Comparison of ENCODE assay signal across 34 cellular contexts in the genomic region with DNA sequence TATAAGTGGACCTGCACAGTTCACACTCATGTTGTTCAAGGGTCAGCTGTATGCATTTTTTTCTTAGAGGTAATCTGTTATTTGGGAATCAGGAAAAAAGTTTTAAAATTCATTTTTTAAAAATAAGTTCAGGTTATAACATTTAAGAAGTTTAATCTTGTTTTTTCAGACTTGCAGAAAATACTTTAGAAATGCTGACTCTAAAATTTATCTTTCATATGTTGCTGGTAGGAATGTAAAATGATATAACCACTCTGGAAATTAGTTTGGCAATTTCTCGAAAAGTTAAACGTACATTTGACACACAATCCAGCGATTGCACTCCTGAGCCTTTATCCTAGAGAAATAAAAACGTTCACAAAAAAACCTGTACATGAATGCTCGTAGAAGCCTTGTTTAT.
"Had no signal": no experiment of that assay in that cellular context is flagged by ENCODE, and none has a peak within 500 bp of the region (broad histone marks: within the 10 kb centered on the region; RNA-seq: fewer than 3 reads in every experiment).

No MANE protein-coding gene starts in this region.

- H3K9me3 ChIP-seq: ascending aorta, breast epithelium, colonic mucosa, esophagus squamous epithelium, gastroesophageal sphincter had no signal

- H3K27me3 ChIP-seq: ascending aorta, breast epithelium, cardiac muscle cell, colonic mucosa, esophagus squamous epithelium, gastroesophageal sphincter had no signal

- FAIRE-seq: endometrium, endothelial cell of umbilical vein had no signal

- H3K27ac Mint-ChIP-seq: activated B cell treated with CpG ODN at 0.5 μM for 24 hours; activated CD8-positive, alpha-beta memory T cell treated with anti-CD3 and anti-CD28 coated beads, Interleukin-2, amount 10 ng/mL, durations not matched to agents 7 days and 5 days; activated CD8-positive, alpha-beta T cell treated with anti-CD3 and anti-CD28 coated beads, Interleukin-2, amount 10 ng/mL, durations not matched to agents 7 days and 5 days; activated naive CD4-positive, alpha-beta T cell treated with anti-CD3 and anti-CD28 coated beads, Interleukin-2, amount 10 ng/mL, durations not matched to agents 7 days and 5 days; activated naive CD4-positive, alpha-beta T cell treated with anti-CD3 and anti-CD28 coated beads, Interleukin-2, amount 50 U/mL, for 72 hours; activated naive CD8-positive, alpha-beta T cell treated with anti-CD3 and anti-CD28 coated beads, Interleukin-2, amount 10 ng/mL, durations not matched to agents 7 days and 5 days; activated T-cell treated with anti-CD3 and anti-CD28 coated beads, Interleukin-2, amount 50 U/mL, for 24 hours; activated T-cell treated with anti-CD3 and anti-CD28 coated beads, Interleukin-2, amount 50 U/mL, for 72 hours; T-helper 2 cell treated with Interferon-gamma antibody and Interleukin-4, amounts not matched to agents 5 μg/mL and 100 μg/mL, for 36 hours had no signal

- H3K36me3 ChIP-seq: ascending aorta, breast epithelium, cardiac muscle cell, colonic mucosa, esophagus squamous epithelium, gastroesophageal sphincter, WERI-Rb-1 had no signal

- H3K27me3 Mint-ChIP-seq: activated B cell treated with CpG ODN at 0.5 μM for 24 hours; activated CD8-positive, alpha-beta memory T cell treated with anti-CD3 and anti-CD28 coated beads, Interleukin-2, amount 10 ng/mL, durations not matched to agents 7 days and 5 days; activated naive CD4-positive, alpha-beta T cell treated with anti-CD3 and anti-CD28 coated beads, Interleukin-2, amount 10 ng/mL, durations not matched to agents 7 days and 5 days; activated naive CD8-positive, alpha-beta T cell treated with anti-CD3 and anti-CD28 coated beads, Interleukin-2, amount 10 ng/mL, durations not matched to agents 7 days and 5 days; activated T-cell treated with anti-CD3 and anti-CD28 coated beads, Interleukin-2, amount 50 U/mL, for 24 hours had no signal

- H3K4me3 Mint-ChIP-seq: activated B cell treated with CpG ODN at 0.5 μM for 24 hours; activated CD8-positive, alpha-beta memory T cell treated with anti-CD3 and anti-CD28 coated beads, Interleukin-2, amount 10 ng/mL, durations not matched to agents 7 days and 5 days; activated CD8-positive, alpha-beta T cell treated with anti-CD3 and anti-CD28 coated beads, Interleukin-2, amount 10 ng/mL, durations not matched to agents 7 days and 5 days; activated naive CD4-positive, alpha-beta T cell treated with anti-CD3 and anti-CD28 coated beads, Interleukin-2, amount 10 ng/mL, durations not matched to agents 7 days and 5 days; activated naive CD8-positive, alpha-beta T cell treated with anti-CD3 and anti-CD28 coated beads, Interleukin-2, amount 10 ng/mL, durations not matched to agents 7 days and 5 days; activated T-cell treated with anti-CD3 and anti-CD28 coated beads, Interleukin-2, amount 50 U/mL, for 24 hours; activated T-cell treated with anti-CD3 and anti-CD28 coated beads, Interleukin-2, amount 50 U/mL, for 72 hours; T-helper 2 cell treated with Interferon-gamma antibody and Interleukin-4, amounts not matched to agents 5 μg/mL and 100 μg/mL, for 36 hours had no signal

- DNase-seq: activated B cell treated with CpG ODN at 0.5 μM for 24 hours; activated CD4-positive, alpha-beta T cell treated with anti-CD3 and anti-CD28 coated beads for 48 hours; activated CD4-positive, alpha-beta T cell treated with anti-CD3 and anti-CD28 coated beads, Interleukin-2, amount 50 U/mL, for 1 hour; activated CD4-positive, alpha-beta T cell treated with anti-CD3 and anti-CD28 coated beads, Interleukin-2, amount 50 U/mL, for 48 hours; activated CD8-positive, alpha-beta memory T cell treated with anti-CD3 and anti-CD28 coated beads, Interleukin-2, amount 10 ng/mL, durations not matched to agents 7 days and 5 days; activated CD8-positive, alpha-beta memory T cell treated with anti-CD3 and anti-CD28 coated beads, Interleukin-2, amount 50 U/mL, for 4 hours; activated CD8-positive, alpha-beta T cell treated with anti-CD3 and anti-CD28 coated beads, Interleukin-2, amount 10 ng/mL, durations not matched to agents 7 days and 5 days; activated gamma-delta T cell; activated naive CD4-positive, alpha-beta T cell; activated naive CD4-positive, alpha-beta T cell treated with anti-CD3 and anti-CD28 coated beads, Interleukin-2, amount 10 ng/mL, durations not matched to agents 7 days and 5 days; activated naive CD8-positive, alpha-beta T cell treated with anti-CD3 and anti-CD28 coated beads, Interleukin-2, amount 10 ng/mL, durations not matched to agents 7 days and 5 days; activated T-cell treated with anti-CD3 and anti-CD28 coated beads, Interleukin-2, amount 50 U/mL, for 24 hours; activated T-cell treated with anti-CD3 and anti-CD28 coated beads, Interleukin-2, amount 50 U/mL, for 72 hours; central memory CD4-positive, alpha-beta T cell; cerebellar nuclear complex; colonic mucosa; effector CD8-positive, alpha-beta T cell; esophagus squamous epithelium; foreskin melanocyte; head of caudate nucleus; hippocampal formation; T1000; WERI-Rb-1 had no signal

- H3K4me1 ChIP-seq: colonic mucosa had no signal

- H3K4me3 ChIP-seq: ascending aorta, breast epithelium, cardiac muscle cell, colonic mucosa, esophagus squamous epithelium, gastroesophageal sphincter had no signal

- ATAC-seq: activated CD4-positive, CD25-positive, alpha-beta regulatory T cell treated with anti-CD3 and anti-CD28 coated beads, Interleukin-2, amount 50 U/mL, for 24 hours; activated CD8-positive, alpha-beta memory T cell treated with anti-CD3 and anti-CD28 coated beads, Interleukin-2, amount 10 ng/mL, durations not matched to agents 7 days and 5 days; activated CD8-positive, alpha-beta T cell treated with anti-CD3 and anti-CD28 coated beads, Interleukin-2, amount 10 ng/mL, durations not matched to agents 7 days and 5 days; activated naive CD4-positive, alpha-beta T cell treated with anti-CD3 and anti-CD28 coated beads, Interleukin-2, amount 50 U/mL, for 72 hours; activated T-cell treated with anti-CD3 and anti-CD28 coated beads, Interleukin-2, amount 50 U/mL, for 72 hours; gastroesophageal sphincter had no signal

- H3K27ac ChIP-seq: ascending aorta, breast epithelium, cardiac muscle cell, colonic mucosa, epithelial cell of prostate, esophagus squamous epithelium, gastroesophageal sphincter, WERI-Rb-1 had no signal

- H3K9me3 Mint-ChIP-seq: activated B cell treated with CpG ODN at 0.5 μM for 24 hours; activated naive CD4-positive, alpha-beta T cell treated with anti-CD3 and anti-CD28 coated beads, Interleukin-2, amount 10 ng/mL, durations not matched to agents 7 days and 5 days; activated naive CD4-positive, alpha-beta T cell treated with anti-CD3 and anti-CD28 coated beads, Interleukin-2, amount 50 U/mL, for 72 hours; activated naive CD8-positive, alpha-beta T cell treated with anti-CD3 and anti-CD28 coated beads, Interleukin-2, amount 10 ng/mL, durations not matched to agents 7 days and 5 days; activated T-cell treated with anti-CD3 and anti-CD28 coated beads, Interleukin-2, amount 50 U/mL, for 24 hours; activated T-cell treated with anti-CD3 and anti-CD28 coated beads, Interleukin-2, amount 50 U/mL, for 72 hours; brain; T-helper 2 cell treated with Interferon-gamma antibody and Interleukin-4, amounts not matched to agents 5 μg/mL and 100 μg/mL, for 36 hours had no signal
